ENCODE assay signal across 23 cellular contexts in genomic region chr2:44705851-44706555, GRCh38.
DNase-seq lines count a peak whose midpoint lies in the region; ATAC-seq lines count a peak whose summit lies in the region.
"Had no signal": no experiment of that assay in that cellular context is flagged by ENCODE, and none has a peak within 500 bp of the region (broad histone marks: within the 10 kb centered on the region; RNA-seq: fewer than 3 reads in every experiment).

No MANE protein-coding gene starts in this region.

- no peaks in the 10 kb centered on the region for H3K9me3 Mint-ChIP-seq in stimulated activated memory B cell treated with anti-CD40 and anti-IgM and Interleukin-4, amounts not matched to agents 10 μg/mL and 1 μg/mL and 100 μg/mL, for 72 hours
- no peaks in the 10 kb centered on the region for H3K9me3 Mint-ChIP-seq in natural killer cell treated with Interleukin-12 subunit alpha and Interleukin-12 subunit beta and Interleukin-15 and Interleukin-18, amount 100 ng/mL, for 72 hours
- H3K9me3 Mint-ChIP-seq: activated T-cell treated with anti-CD3 and anti-CD28 coated beads, Interleukin-2, amount 50 U/mL, for 4 hours; CD4-positive, CD25-positive, alpha-beta regulatory T cell had no signal

- DNase-seq in G401 (ENCODE audit: low spot score) (peak; percentile 8), NCI-H1092 treated with DMSO at 0.1 percent for 48 hours (lab: John Stamatoyannopoulos, UW) (peak; percentile 69), astrocyte of the hippocampus (ENCODE audit: low read depth, low spot score) (peak; percentile 62), mesendoderm (no peak)
- DNase-seq in activated effector memory CD4-positive, alpha-beta T cell treated with anti-CD3 and anti-CD28 coated beads, Interleukin-2, amount 50 U/mL, for 16 hours, result no peak
- DNase-seq in natural killer cell treated with Interleukin-12 subunit alpha and Interleukin-12 subunit beta and Interleukin-15 and Interleukin-18, amount 100 ng/mL, for 72 hours (ENCODE audit: low spot score), result no peak
- DNase-seq: activated CD4-positive, alpha-beta T cell treated with anti-CD3 and anti-CD28 coated beads for 1 hour; activated naive CD4-positive, alpha-beta T cell treated with Interleukin-2 at 50 U/mL for 16 hours; activated T-cell treated with anti-CD3 and anti-CD28 coated beads, Interleukin-2, amount 50 U/mL, for 4 hours; amniotic stem cell; CD4-positive, CD25-positive, alpha-beta regulatory T cell; foreskin fibroblast; KG1; NCI-H2107; NCI-H510A; stimulated activated CD4-positive, alpha-beta T cell treated with anti-CD3 and anti-CD28 coated beads, Interleukin-2, amount 100 ng/mL, for 48 hours; stimulated activated naive CD4-positive, alpha-beta T cell had no signal

- no peaks in the 10 kb centered on the region for H3K27me3 ChIP-seq in mesendoderm (ENCODE audit: insufficient read depth, low read length, poor library complexity)
- H3K27me3 ChIP-seq: cardiac muscle cell, hepatocyte had no signal

- H3K4me1 ChIP-seq in mesendoderm (ENCODE audit: control insufficient read depth, low read depth, low read length), result peaks cover 2% of the 10 kb centered on the region

- no peaks in the 10 kb centered on the region for H3K36me3 ChIP-seq in mesendoderm (ENCODE audit: control insufficient read depth, insufficient read depth, low read length)
- H3K36me3 ChIP-seq: cardiac muscle cell, thoracic aorta had no signal

- no peak overlapping the region for H3K4me3 Mint-ChIP-seq in stimulated activated memory B cell treated with anti-CD40 and anti-IgM and Interleukin-4, amounts not matched to agents 10 μg/mL and 1 μg/mL and 100 μg/mL, for 72 hours
- no peak overlapping the region for H3K4me3 Mint-ChIP-seq in natural killer cell treated with Interleukin-12 subunit alpha and Interleukin-12 subunit beta and Interleukin-15 and Interleukin-18, amount 100 ng/mL, for 72 hours
- H3K4me3 Mint-ChIP-seq: activated T-cell treated with anti-CD3 and anti-CD28 coated beads, Interleukin-2, amount 50 U/mL, for 4 hours had no signal

- no peak overlapping the region for H3K4me3 ChIP-seq in mesendoderm (ENCODE audit: low read length)
- H3K4me3 ChIP-seq: cardiac muscle cell, hepatocyte, smooth muscle cell, thoracic aorta had no signal

- no peak overlapping the region for H3K9ac ChIP-seq in mesendoderm (ENCODE audit: low read length)

- H3K36me3 Mint-ChIP-seq in stimulated activated memory B cell treated with anti-CD40 and anti-IgM and Interleukin-4, amounts not matched to agents 10 μg/mL and 1 μg/mL and 100 μg/mL, for 72 hours, result peaks cover 12% of the 10 kb centered on the region
- no peaks in the 10 kb centered on the region for H3K36me3 Mint-ChIP-seq in natural killer cell treated with Interleukin-12 subunit alpha and Interleukin-12 subunit beta and Interleukin-15 and Interleukin-18, amount 100 ng/mL, for 72 hours

- no peak overlapping the region for H3K56ac ChIP-seq in mesendoderm (ENCODE audit: low read length)

- H3K18ac ChIP-seq in mesendoderm (ENCODE audit: low read length), result peak overlapping the region; percentile 23

- no peak for ATAC-seq in stimulated activated memory B cell treated with anti-CD40 and anti-IgM and Interleukin-4, amounts not matched to agents 10 μg/mL and 1 μg/mL and 100 μg/mL, for 72 hours
- no peak for ATAC-seq in activated CD4-positive, CD25-positive, alpha-beta regulatory T cell treated with anti-CD3 and anti-CD28 coated beads, Interleukin-2, amount 50 U/mL, for 24 hours
- no peak for ATAC-seq in natural killer cell treated with Interleukin-12 subunit alpha and Interleukin-12 subunit beta and Interleukin-15 and Interleukin-18, amount 100 ng/mL, for 72 hours
- ATAC-seq: activated T-cell treated with anti-CD3 and anti-CD28 coated beads, Interleukin-2, amount 50 U/mL, for 4 hours had no signal

- no CpG with 5 or more reads among the region's 12 CpGs for whole genome bisulfite sequencing in mesendoderm (ENCODE audit: extremely low coverage, insufficient coverage, low lambda C conversion rate)

- no peak overlapping the region for H3K4me2 ChIP-seq in mesendoderm (ENCODE audit: low read length)
- H3K4me2 ChIP-seq: hepatocyte, smooth muscle cell had no signal

- H3K4ac ChIP-seq in mesendoderm (ENCODE audit: low read depth, low read length), result no peak overlapping the region

- no peak overlapping the region for H3K27ac ChIP-seq in mesendoderm (ENCODE audit: low read depth, low read length)
- H3K27ac ChIP-seq: cardiac muscle cell, hepatocyte, thoracic aorta had no signal

- H3K79me1 ChIP-seq in mesendoderm (ENCODE audit: low read length), result no peaks in the 10 kb centered on the region

- no peaks in the 10 kb centered on the region for H3K79me2 ChIP-seq in mesendoderm (ENCODE audit: control insufficient read depth, insufficient read depth, low read length)
- H3K79me2 ChIP-seq: hepatocyte had no signal

- no peak overlapping the region for H4K5ac ChIP-seq in mesendoderm (ENCODE audit: low read length)

- no peak overlapping the region for H2BK120ac ChIP-seq in mesendoderm (ENCODE audit: low read depth, low read length)

- no peak overlapping the region for H2AK5ac ChIP-seq in mesendoderm (ENCODE audit: low read length)

- no peak overlapping the region for H2BK5ac ChIP-seq in mesendoderm (ENCODE audit: low read length)

- in situ Hi-C loops in G401 (cut with HindIII; ENCODE audit: low sequenced_read_pairs), result no loop called here

- H3K27me3 Mint-ChIP-seq in stimulated activated memory B cell treated with anti-CD40 and anti-IgM and Interleukin-4, amounts not matched to agents 10 μg/mL and 1 μg/mL and 100 μg/mL, for 72 hours, result no peaks in the 10 kb centered on the region
- peaks cover 0 to 2% of the 10 kb centered on the region in 2 donors for H3K27me3 Mint-ChIP-seq in natural killer cell treated with Interleukin-12 subunit alpha and Interleukin-12 subunit beta and Interleukin-15 and Interleukin-18, amount 100 ng/mL, for 72 hours
- H3K27me3 Mint-ChIP-seq: CD4-positive, CD25-positive, alpha-beta regulatory T cell had no signal

- H3K27ac Mint-ChIP-seq in stimulated activated memory B cell treated with anti-CD40 and anti-IgM and Interleukin-4, amounts not matched to agents 10 μg/mL and 1 μg/mL and 100 μg/mL, for 72 hours, result no peak overlapping the region
- H3K27ac Mint-ChIP-seq in natural killer cell treated with Interleukin-12 subunit alpha and Interleukin-12 subunit beta and Interleukin-15 and Interleukin-18, amount 100 ng/mL, for 72 hours, result no peak overlapping the region
- H3K27ac Mint-ChIP-seq: CD4-positive, CD25-positive, alpha-beta regulatory T cell had no signal

- H2BK15ac ChIP-seq in mesendoderm (replicated peaks; ENCODE audit: low read depth), result no peak overlapping the region

- H3K4me1 Mint-ChIP-seq in stimulated activated memory B cell treated with anti-CD40 and anti-IgM and Interleukin-4, amounts not matched to agents 10 μg/mL and 1 μg/mL and 100 μg/mL, for 72 hours, result peaks cover 18% of the 10 kb centered on the region
- H3K4me1 Mint-ChIP-seq in natural killer cell treated with Interleukin-12 subunit alpha and Interleukin-12 subunit beta and Interleukin-15 and Interleukin-18, amount 100 ng/mL, for 72 hours (ENCODE audit: low read depth in 2 of 2), result peaks cover 0 to 5% of the 10 kb centered on the region in 2 donors

- H3K23ac ChIP-seq in mesendoderm (ENCODE audit: low read length), result no peak overlapping the region

- H4K8ac ChIP-seq in mesendoderm (ENCODE audit: low read depth, low read length), result no peak overlapping the region

Comparison
In these comparisons a context has a peak if more than half of its experiments do, and no peak if none do; other contexts are left out.
1. DNase-seq: peak in G401 (single experiment), NCI-H1092 treated with DMSO at 0.1 percent for 48 hours (single experiment) and astrocyte of the hippocampus (single experiment); none in mesendoderm (single experiment), activated effector memory CD4-positive, alpha-beta T cell treated with anti-CD3 and anti-CD28 coated beads, Interleukin-2, amount 50 U/mL, for 16 hours (single experiment) and natural killer cell treated with Interleukin-12 subunit alpha and Interleukin-12 subunit beta and Interleukin-15 and Interleukin-18, amount 100 ng/mL, for 72 hours (single experiment).